In genomic region chr12:6470375-6471163, GRCh38 we compare ENCODE assay signal across 1 cellular context.
A peak's percentile ranks its signal among the peaks of the same experiment; 100 is the strongest.
TF ChIP-seq lines count a peak whose summit lies in the region.

VAMP1 (minus strand) TSS chr12:6470677; CDS start chr12:6470531, 146 bp downstream.

TF ChIP-seq in HepG2, 621 proteins besides CTCF, POLR2A, EP300 and RAD21 (continued from another document and continues in another):
- TF ChIP-seq ZNF407 (CRISPR knock-in tag; IDR thresholded peaks at IDR 0.05; ENCODE audit: not compliant biosample characterization) (peak; percentile 88), PRPF4 (IDR thresholded peaks at IDR 0.05; ENCODE audit: low read depth, low read length, poor library complexity, severe bottlenecking) (no peak), ZNF766 (CRISPR knock-in tag; IDR thresholded peaks at IDR 0.05; ENCODE audit: borderline replicate concordance) (no peak; the same call in 1 of the 2 replicates), ZIK1 (CRISPR knock-in tag; IDR thresholded peaks at IDR 0.05; ENCODE audit: borderline replicate concordance, low read depth) (peak; percentile 45; the same call in 1 of the 2 replicates), NFE2L1 (CRISPR knock-in tag; IDR thresholded peaks at IDR 0.05; ENCODE audit: borderline replicate concordance) (no peak), ZNF33B (CRISPR knock-in tag; IDR thresholded peaks at IDR 0.05) (no peak), ZBTB43 (CRISPR knock-in tag; conservative IDR thresholded peaks at IDR 0.05) (0 out of 2 replicates have a peak, but pooled peaks have one; percentile 23), RFX1 (IDR thresholded peaks at IDR 0.05) (peak; percentile 75; the same call in 1 of the 2 replicates), ZBTB21 (CRISPR knock-in tag; IDR thresholded peaks at IDR 0.05) (peak; percentile 43; the same call in 1 of the 2 replicates), ZNF687 (CRISPR knock-in tag; IDR thresholded peaks at IDR 0.05) (peak; percentile 91), IRF1 (CRISPR knock-in tag; IDR thresholded peaks at IDR 0.05; ENCODE audit: low read depth) (no peak), ZNF704 (CRISPR knock-in tag; IDR thresholded peaks at IDR 0.05; ENCODE audit: borderline replicate concordance) (peak; percentile 72; the same call in 1 of the 2 replicates), CERS6 (CRISPR knock-in tag; IDR thresholded peaks at IDR 0.05) (no peak), ZSCAN31 (CRISPR knock-in tag; IDR thresholded peaks at IDR 0.05; ENCODE audit: low read depth) (peak; percentile 92), BHLHE40 (IDR thresholded peaks at IDR 0.05; ENCODE audit: low read length) (no peak), ZNF891 (CRISPR knock-in tag; IDR thresholded peaks at IDR 0.05) (no peak), ZNF547 (CRISPR knock-in tag; IDR thresholded peaks at IDR 0.05) (peak; percentile 76), ZNF83 (CRISPR knock-in tag; IDR thresholded peaks at IDR 0.05; ENCODE audit: borderline replicate concordance) (no peak), DNMT3B (CRISPR knock-in tag; conservative IDR thresholded peaks at IDR 0.05) (no peak), ZNF609 (CRISPR knock-in tag; IDR thresholded peaks at IDR 0.05; ENCODE audit: borderline replicate concordance) (0 out of 2 replicates have a peak, but pooled peaks have one; percentile 31), ZNF781 (CRISPR knock-in tag; IDR thresholded peaks at IDR 0.05; ENCODE audit: borderline replicate concordance, not compliant biosample characterization) (peak; percentile 46), CEBPZ (IDR thresholded peaks at IDR 0.05; ENCODE audit: low read length) (no peak), DR1 (CRISPR knock-in tag; IDR thresholded peaks at IDR 0.05) (peak; percentile 99), SATB2 (CRISPR knock-in tag; IDR thresholded peaks at IDR 0.05) (no peak), GPN1 (CRISPR knock-in tag; IDR thresholded peaks at IDR 0.05; ENCODE audit: borderline replicate concordance) (no peak; the same call in 1 of the 2 replicates), SP4 (CRISPR knock-in tag; IDR thresholded peaks at IDR 0.05) (peak; percentile 99)
